In genomic region chr6:148780918-148781436, GRCh38 we compare ENCODE assay signal across 8 cellular contexts. TPM values are rescaled to one million over a fixed set of nuclear protein-coding genes. Genes with fewer than 3 reads are reported as not detected.
A peak's percentile ranks its signal among the peaks of the same experiment; 100 is the strongest.
DNase-seq lines count a peak whose midpoint lies in the region; ATAC-seq and TF ChIP-seq lines count a peak whose summit lies in the region.

No MANE protein-coding gene starts in this region.

- ATAC-seq in GM21619 (IDR thresholded peaks at IDR 0.05; ENCODE audit: unreplicated experiment), result peak; percentile 98
- peak; percentile 91 for ATAC-seq in HG03354 (IDR thresholded peaks at IDR 0.05; ENCODE audit: poor library complexity, severe bottlenecking, unreplicated experiment)
- ATAC-seq in stimulated activated memory B cell treated with anti-CD40 and anti-IgM and Interleukin-4, amounts not matched to agents 10 μg/mL and 1 μg/mL and 100 μg/mL, for 72 hours, result peak; percentile 92

- DNase-seq in activated CD4-positive, alpha-beta T cell treated with anti-CD3 and anti-CD28 coated beads, Interleukin-2, amount 10 ng/mL, durations not matched to agents 7 days and 5 days, result no peak
- DNase-seq in activated CD4-positive, alpha-beta T cell treated with anti-CD3 and anti-CD28 coated beads, Interleukin-2, amount 50 U/mL, for 4 hours, result no peak
- no peak for DNase-seq in chondrocyte (ENCODE audit: low spot score)
- DNase-seq in NCI-H526 treated with DMSO at 0.1 percent for 48 hours (lab: John Stamatoyannopoulos, UW), result no peak
- DNase-seq in kidney tubule cell (ENCODE audit: low spot score), result no peak

- POLR2A ChIA-PET in activated CD4-positive, alpha-beta T cell treated with anti-CD3 and anti-CD28 coated beads, Interleukin-2, amount 10 ng/mL, durations not matched to agents 7 days and 5 days (lab: Charles Lee), result no interaction called here

- H3K9me3 Mint-ChIP-seq in activated CD4-positive, alpha-beta T cell treated with anti-CD3 and anti-CD28 coated beads, Interleukin-2, amount 10 ng/mL, durations not matched to agents 7 days and 5 days, result no peaks in the 10 kb centered on the region
- H3K9me3 Mint-ChIP-seq in stimulated activated memory B cell treated with anti-CD40 and anti-IgM and Interleukin-4, amounts not matched to agents 10 μg/mL and 1 μg/mL and 100 μg/mL, for 72 hours, result no peaks in the 10 kb centered on the region
- H3K9me3 Mint-ChIP-seq in chondrocyte (ENCODE audit: low read depth), result no peaks in the 10 kb centered on the region

- H3K4me3 Mint-ChIP-seq in activated CD4-positive, alpha-beta T cell treated with anti-CD3 and anti-CD28 coated beads, Interleukin-2, amount 10 ng/mL, durations not matched to agents 7 days and 5 days, result no peak overlapping the region
- H3K4me3 Mint-ChIP-seq in stimulated activated memory B cell treated with anti-CD40 and anti-IgM and Interleukin-4, amounts not matched to agents 10 μg/mL and 1 μg/mL and 100 μg/mL, for 72 hours, result peak overlapping the region; percentile 60
- no peak overlapping the region for H3K4me3 Mint-ChIP-seq in chondrocyte (ENCODE audit: unreplicated experiment)

- H3K27ac Mint-ChIP-seq in activated CD4-positive, alpha-beta T cell treated with anti-CD3 and anti-CD28 coated beads, Interleukin-2, amount 10 ng/mL, durations not matched to agents 7 days and 5 days, result peak overlapping the region; percentile 32
- peak overlapping the region; percentile 76 for H3K27ac Mint-ChIP-seq in stimulated activated memory B cell treated with anti-CD40 and anti-IgM and Interleukin-4, amounts not matched to agents 10 μg/mL and 1 μg/mL and 100 μg/mL, for 72 hours
- no peak overlapping the region for H3K27ac Mint-ChIP-seq in chondrocyte (ENCODE audit: unreplicated experiment)

- TF ChIP-seq CTCF in chondrocyte (IDR thresholded peaks at IDR 0.05), result no peak

- H3K4me1 Mint-ChIP-seq in activated CD4-positive, alpha-beta T cell treated with anti-CD3 and anti-CD28 coated beads, Interleukin-2, amount 10 ng/mL, durations not matched to agents 7 days and 5 days, result peaks cover 20% of the 10 kb centered on the region
- H3K4me1 Mint-ChIP-seq in stimulated activated memory B cell treated with anti-CD40 and anti-IgM and Interleukin-4, amounts not matched to agents 10 μg/mL and 1 μg/mL and 100 μg/mL, for 72 hours, result peaks cover 61% of the 10 kb centered on the region
- peaks cover 23% of the 10 kb centered on the region for H3K4me1 Mint-ChIP-seq in chondrocyte (ENCODE audit: low read depth)

- H3K27me3 Mint-ChIP-seq in activated CD4-positive, alpha-beta T cell treated with anti-CD3 and anti-CD28 coated beads, Interleukin-2, amount 10 ng/mL, durations not matched to agents 7 days and 5 days, result no peaks in the 10 kb centered on the region
- no peaks in the 10 kb centered on the region for H3K27me3 Mint-ChIP-seq in stimulated activated memory B cell treated with anti-CD40 and anti-IgM and Interleukin-4, amounts not matched to agents 10 μg/mL and 1 μg/mL and 100 μg/mL, for 72 hours
- no peaks in the 10 kb centered on the region for H3K27me3 Mint-ChIP-seq in chondrocyte (ENCODE audit: low read depth)

- H3K36me3 Mint-ChIP-seq in activated CD4-positive, alpha-beta T cell treated with anti-CD3 and anti-CD28 coated beads, Interleukin-2, amount 10 ng/mL, durations not matched to agents 7 days and 5 days (ENCODE audit: low read depth), result no peaks in the 10 kb centered on the region
- no peaks in the 10 kb centered on the region for H3K36me3 Mint-ChIP-seq in stimulated activated memory B cell treated with anti-CD40 and anti-IgM and Interleukin-4, amounts not matched to agents 10 μg/mL and 1 μg/mL and 100 μg/mL, for 72 hours
- H3K36me3 Mint-ChIP-seq in chondrocyte (ENCODE audit: low read depth), result no peaks in the 10 kb centered on the region

- CTCF ChIA-PET in activated CD4-positive, alpha-beta T cell treated with anti-CD3 and anti-CD28 coated beads, Interleukin-2, amount 10 ng/mL, durations not matched to agents 7 days and 5 days (lab: Charles Lee), result interaction anchor here (1.2 to 1.4 kb wide), 2 partner anchors 9 to 12 kb away, joined by 3 to 4 read pairs; no protein-coding TSS in a partner anchor

RNA-seq across cellular contexts. Expression of gene UST, which starts 34.1 kb away (rescaled TPM):
- under 1 TPM; 0.29 to 0.50 TPM for total RNA-seq in activated CD4-positive, alpha-beta T cell treated with anti-CD3 and anti-CD28 coated beads, Interleukin-2, amount 10 ng/mL, durations not matched to agents 7 days and 5 days
- 17.1 to 22.3 TPM (median 18.1 TPM) in 3 replicates for total RNA-seq in chondrocyte

Comparison
In these comparisons a context has a peak if more than half of its experiments do, and no peak if none do; other contexts are left out.
1. RNA of gene UST, which starts 34.1 kb away (total RNA-seq): 17.1 to 22.3 TPM in chondrocyte; 0.29 to 0.50 TPM in activated CD4-positive, alpha-beta T cell treated with anti-CD3 and anti-CD28 coated beads, Interleukin-2, amount 10 ng/mL, durations not matched to agents 7 days and 5 days; every median in the first group is over 10 times any median in the second.
2. Peak in every context shown above with its lines, with median percentiles within 50 percentile points of each other: ATAC-seq.